17 cellular contexts compared by ENCODE assay signal in the genomic region with DNA sequence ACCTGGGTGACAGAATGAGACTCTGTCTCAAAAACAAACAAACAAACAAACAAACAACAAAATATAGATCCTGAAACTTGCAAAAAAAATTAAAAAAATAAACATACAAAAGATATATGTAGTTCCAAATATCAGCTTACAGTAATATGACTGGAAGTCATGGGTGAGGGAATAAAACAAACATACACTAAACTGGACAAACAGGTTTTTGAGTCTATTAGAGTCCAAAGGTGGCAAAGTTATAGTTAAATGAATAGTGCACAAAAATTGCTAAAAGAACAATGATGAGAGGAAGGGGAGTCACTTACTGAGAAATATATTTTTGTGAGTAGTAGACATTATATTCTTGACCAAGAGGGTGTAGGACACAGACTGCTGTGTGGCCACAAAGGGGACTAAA. TPM values are rescaled to one million over a fixed set of nuclear protein-coding genes. Genes with fewer than 3 reads are reported as not detected.
DNase-seq lines count a peak whose midpoint lies in the region; FAIRE-seq and TF ChIP-seq lines count a peak whose summit lies in the region.
"Had no signal": no experiment of that assay in that cellular context is flagged by ENCODE, and none has a peak within 500 bp of the region (broad histone marks: within the 10 kb centered on the region; RNA-seq: fewer than 3 reads in every experiment).

No MANE protein-coding gene starts in this region.

- no peak for TF ChIP-seq CTCF in transverse colon (IDR thresholded peaks at IDR 0.05)
- no peak for TF ChIP-seq CTCF in D721Med (IDR thresholded peaks at IDR 0.05; ENCODE audit: insufficient read depth, missing control alignments)

- H3K9me3 ChIP-seq in transverse colon, result no peaks in the 10 kb centered on the region
- H3K9me3 ChIP-seq: ascending aorta, SJSA1 had no signal

- H3K36me3 ChIP-seq in transverse colon, result no peaks in the 10 kb centered on the region

- no peak overlapping the region for H3K4me3 ChIP-seq in transverse colon
- H3K4me3 ChIP-seq: ascending aorta, SJSA1 had no signal

- no peak for FAIRE-seq in D721Med (lab: Jason Lieb, UNC)
- FAIRE-seq: GM19239 had no signal

- in situ Hi-C loops in transverse colon (cut with MboI; ENCODE audit: low pct_ligation_motif_present in 1 of 4, low pct_unique_long_range_greater_than_20kb in 1 of 4, low sequenced_read_pairs in 3 of 4), result no loop called here

- TF ChIP-seq EP300 in transverse colon (IDR thresholded peaks at IDR 0.05; ENCODE audit: low read depth), result no peak

- H3K27me3 ChIP-seq in transverse colon, result no peaks in the 10 kb centered on the region
- H3K27me3 ChIP-seq: ascending aorta, SJSA1 had no signal

- peak; percentile 86 for DNase-seq in HT-29 (ENCODE audit: low spot score)
- DNase-seq in NCI-H748 treated with DMSO at 0.1 percent for 48 hours (lab: John Stamatoyannopoulos, UW), result peak; percentile 71
- DNase-seq in iPS-NIHi11 (ENCODE audit: low spot score), result peak; percentile 9
- no peak for DNase-seq in transverse colon
- no peak for DNase-seq in mucosa of gallbladder (ENCODE audit: low spot score)
- no peak for DNase-seq in D721Med (ENCODE audit: insufficient read length, low spot score)
- DNase-seq in COLO668 (lab: John Stamatoyannopoulos, UW; ENCODE audit: unreplicated experiment), result no peak
- DNase-seq: activated CD4-positive, alpha-beta T cell treated with anti-CD3 and anti-CD28 coated beads for 1 hour; activated gamma-delta T cell; cortex of kidney; HFFc6; NCI-H2171; nucleus accumbens; T-helper 9 cell had no signal

- intact Hi-C loops in transverse colon (cut with DNase I; ENCODE audit: low total_unique reads), result no loop called here

- peaks cover 5 to 39% (median 18%) of the 10 kb centered on the region in 4 donors for H3K4me1 ChIP-seq in transverse colon

- peak overlapping the region; percentile 71 to 88 (median 82) for H3K27ac ChIP-seq in transverse colon
- H3K27ac ChIP-seq: ascending aorta, SJSA1 had no signal

- TF ChIP-seq POLR2A in transverse colon (IDR thresholded peaks at IDR 0.05), result no peak

RNA-seq across cellular contexts. Expression of a gene that starts 16.7 kb away (rescaled TPM):
- total RNA-seq in HT-29 (2014; rRNA removed; shearing (Covaris generic)), result 9.9 and 12.4 TPM in 2 replicates
- total RNA-seq in transverse colon (10 to 100 TPM; 13.7 to 26.2 (median 19.8) TPM), mucosa of gallbladder (18.3 TPM)

Comparison
In these comparisons a context has a peak if more than half of its experiments do, and no peak if none do; other contexts are left out.
1. DNase-seq: peak in HT-29 (single experiment), NCI-H748 treated with DMSO at 0.1 percent for 48 hours (single experiment) and iPS-NIHi11 (single experiment); none in transverse colon (single experiment), mucosa of gallbladder (single experiment), D721Med (single experiment) and COLO668 (single experiment).